ENCODE assay signal across 8 cellular contexts in the genomic region with DNA sequence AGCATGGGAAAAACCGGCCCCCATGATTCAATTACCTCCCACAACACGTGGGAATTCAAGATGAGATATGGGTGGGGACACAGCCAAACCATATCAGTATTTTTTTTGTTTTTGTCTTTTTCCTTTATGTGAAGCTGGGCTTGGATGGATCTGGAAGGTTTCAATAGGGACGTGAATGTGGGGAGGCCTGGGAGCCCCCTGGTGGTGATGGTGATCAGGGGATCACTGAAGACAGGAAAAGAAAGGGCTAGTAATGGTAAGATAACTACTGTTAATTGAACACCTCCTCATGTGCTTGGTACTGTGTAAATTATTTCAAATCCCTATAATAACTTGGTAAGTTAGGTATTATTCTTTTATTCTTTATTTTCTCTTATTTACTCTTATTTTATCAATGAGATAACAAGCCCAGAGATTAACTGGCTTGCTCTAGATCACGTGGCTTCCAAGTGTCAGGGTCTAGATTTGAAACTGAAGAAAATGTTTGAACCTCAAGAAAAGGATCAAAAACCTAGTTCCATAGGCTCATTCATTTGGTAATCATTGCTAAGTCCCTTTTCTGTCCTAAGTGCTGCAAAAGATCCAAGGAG.
DNase-seq lines count a peak whose midpoint lies in the region; ATAC-seq and TF ChIP-seq lines count a peak whose summit lies in the region.

No MANE protein-coding gene starts in this region.

- H3K27me3 ChIP-seq in parathyroid adenoma (ENCODE audit: control insufficient read depth, insufficient read depth, low read length) = no peaks in the 10 kb centered on the region

- H2AFZ ChIP-seq in parathyroid adenoma = no peak overlapping the region

- DNase-seq in GM03348 (ENCODE audit: low spot score) (peak; percentile 79), OCI-M1 (lab: John Stamatoyannopoulos, UW) (peak; percentile 77), epithelial cell of esophagus (ENCODE audit: low read depth) (peak; percentile 43), ecto neural progenitor cell (ENCODE audit: low spot score) (no peak), activated gamma-delta T cell treated with Interleukin-2 at 50 U/mL for 16 hours (no peak)

- H3K4me2 ChIP-seq in parathyroid adenoma (ENCODE audit: low read length) = no peak overlapping the region

- no peak overlapping the region for H3K4me3 ChIP-seq in epithelial cell of esophagus (ENCODE audit: low read length)
- H3K4me3 ChIP-seq in parathyroid adenoma (ENCODE audit: low read depth, low read length) = no peak overlapping the region

- H3K27ac ChIP-seq in 22Rv1 = no peak overlapping the region
- H3K27ac ChIP-seq in parathyroid adenoma = no peak overlapping the region

- ATAC-seq in HG02798 (IDR thresholded peaks at IDR 0.05; ENCODE audit: poor library complexity, unreplicated experiment) = no peak

- no peaks in the 10 kb centered on the region for H3K79me2 ChIP-seq in parathyroid adenoma

- no peak overlapping the region for H3K9ac ChIP-seq in parathyroid adenoma

- TF ChIP-seq CTCF in 22Rv1 (IDR thresholded peaks at IDR 0.05) (peak; percentile 62), epithelial cell of esophagus (IDR thresholded peaks at IDR 0.05; ENCODE audit: insufficient read depth, low read depth, low read length, missing control alignments) (peak; percentile 38), parathyroid adenoma (IDR thresholded peaks at IDR 0.05) (peak; percentile 55)

- H3K4me1 ChIP-seq in parathyroid adenoma = no peaks in the 10 kb centered on the region

- H3K36me3 ChIP-seq in parathyroid adenoma (ENCODE audit: control insufficient read depth, insufficient read depth, low read length) = no peaks in the 10 kb centered on the region

- H3K9me3 ChIP-seq in parathyroid adenoma (ENCODE audit: control insufficient read depth, low read length) = no peaks in the 10 kb centered on the region

Comparison
In these comparisons a context has a peak if more than half of its experiments do, and no peak if none do; other contexts are left out.
1. DNase-seq: peak in GM03348 (single experiment), OCI-M1 (single experiment) and epithelial cell of esophagus (single experiment); none in ecto neural progenitor cell (single experiment) and activated gamma-delta T cell treated with Interleukin-2 at 50 U/mL for 16 hours (single experiment).
2. Peak in every context shown above with its lines, with median percentiles within 50 percentile points of each other: CTCF ChIP-seq.